ENCODE assay signal across 10 cellular contexts in genomic region chr14:60514378-60515243, GRCh38. TPM values are rescaled to one million over a fixed set of nuclear protein-coding genes. Genes with fewer than 3 reads are reported as not detected.
DNase-seq lines count a peak whose midpoint lies in the region; ATAC-seq and TF ChIP-seq lines count a peak whose summit lies in the region.
"Had no signal": no experiment of that assay in that cellular context is flagged by ENCODE, and none has a peak within 500 bp of the region (broad histone marks: within the 10 kb centered on the region; RNA-seq: fewer than 3 reads in every experiment).

No MANE protein-coding gene starts in this region.

- no peaks in the 10 kb centered on the region for H3K9me3 ChIP-seq in NT2/D1 (ENCODE audit: insufficient read depth, low read length)
- H3K9me3 ChIP-seq in endodermal cell (ENCODE audit: control insufficient read depth, low read length), result no peaks in the 10 kb centered on the region
- H3K9me3 ChIP-seq in neural progenitor cell (ENCODE audit: low read depth), result no peaks in the 10 kb centered on the region

- peak overlapping the region; percentile 92 for H3K4me2 ChIP-seq in neural progenitor cell

- H3K27ac Mint-ChIP-seq in endodermal cell, result no peak overlapping the region
- no peak overlapping the region for H3K27ac Mint-ChIP-seq in neural progenitor cell

- H3F3A ChIP-seq in neural progenitor cell (ENCODE audit: low read depth), result peaks cover 61% of the 10 kb centered on the region

- H3K36me3 ChIP-seq in NT2/D1 (ENCODE audit: insufficient read depth, insufficient read length, low read length) (no peaks in the 10 kb centered on the region), endodermal cell (ENCODE audit: control insufficient read depth, insufficient read depth, low read length) (no peaks in the 10 kb centered on the region), neural progenitor cell (no peaks in the 10 kb centered on the region)

- H3K27me3 ChIP-seq in NT2/D1 (ENCODE audit: insufficient read depth, insufficient read length) (peaks cover 58% of the 10 kb centered on the region), endodermal cell (ENCODE audit: control insufficient read depth, insufficient read depth, low read length, poor library complexity, severe bottlenecking) (peaks cover 99% of the 10 kb centered on the region), neural progenitor cell (peaks cover 89% of the 10 kb centered on the region)

- peak overlapping the region; percentile 22 for H3K4me3 ChIP-seq in NT2/D1 (ENCODE audit: insufficient read length, low read depth)
- H3K4me3 ChIP-seq in endodermal cell (ENCODE audit: low read length), result peak overlapping the region; percentile 77
- H3K4me3 ChIP-seq in neural progenitor cell, result peak overlapping the region; percentile 50

- peak; percentile 78 for TF ChIP-seq CTCF in endodermal cell (conservative IDR thresholded peaks at IDR 0.05)
- peak; percentile 61 for TF ChIP-seq CTCF in neural progenitor cell (IDR thresholded peaks at IDR 0.05)

- H3K4me3 Mint-ChIP-seq in endodermal cell (peak overlapping the region; percentile 56), neural progenitor cell (peak overlapping the region; percentile 84)

- H3K27me3 Mint-ChIP-seq in endodermal cell (ENCODE audit: insufficient read depth), result peaks cover 86% of the 10 kb centered on the region
- peaks cover 55% of the 10 kb centered on the region for H3K27me3 Mint-ChIP-seq in neural progenitor cell (ENCODE audit: insufficient read depth, low read depth)

- peaks cover 38% of the 10 kb centered on the region for H4K20me1 ChIP-seq in neural progenitor cell (ENCODE audit: low read depth)

- peak overlapping the region; percentile 77 for H2AFZ ChIP-seq in neural progenitor cell (replicated peaks)

- peak; percentile 65 for DNase-seq in Daoy (ENCODE audit: low read depth)
- DNase-seq in NT2/D1 (ENCODE audit: low read depth, low spot score), result no peak
- peak; percentile 91 for DNase-seq in endodermal cell
- DNase-seq in neural progenitor cell (ENCODE audit: low spot score), result peak; percentile 97
- DNase-seq in NCI-H226, result no peak
- no peak for DNase-seq in activated effector memory CD4-positive, alpha-beta T cell treated with Interleukin-2 at 50 U/mL for 16 hours

- H3K36me3 Mint-ChIP-seq in endodermal cell (ENCODE audit: low read depth) (no peaks in the 10 kb centered on the region), neural progenitor cell (no peaks in the 10 kb centered on the region)

- ATAC-seq in HG02759 (IDR thresholded peaks at IDR 0.05; ENCODE audit: unreplicated experiment), result peak; percentile 64
- ATAC-seq in GM18873 (IDR thresholded peaks at IDR 0.05; ENCODE audit: low FRiP score, unreplicated experiment), result no peak
- ATAC-seq: Panc1 had no signal

- H3K79me2 ChIP-seq in neural progenitor cell (ENCODE audit: low read depth), result no peaks in the 10 kb centered on the region

- peak overlapping the region; percentile 66 for H3K27ac ChIP-seq in endodermal cell (ENCODE audit: low read depth, low read length)
- H3K27ac ChIP-seq in neural progenitor cell, result peak overlapping the region; percentile 22

- peaks cover 4% of the 10 kb centered on the region for H3K4me1 ChIP-seq in NT2/D1 (ENCODE audit: insufficient read depth, insufficient read length)
- H3K4me1 ChIP-seq in endodermal cell (ENCODE audit: control insufficient read depth, insufficient read depth, low read length), result peaks cover 4% of the 10 kb centered on the region
- H3K4me1 ChIP-seq in neural progenitor cell, result peaks cover 52% of the 10 kb centered on the region

- peaks cover 7% of the 10 kb centered on the region for H3K4me1 Mint-ChIP-seq in endodermal cell
- peaks cover 20% of the 10 kb centered on the region for H3K4me1 Mint-ChIP-seq in neural progenitor cell

- 0 to 1% methylated on average over 14 to 67 of the region's 70 CpGs for WGBS in endodermal cell (ENCODE audit: insufficient coverage in 1 of 2, insufficient read length in 1 of 2), 2 experiments

- H3K9me3 Mint-ChIP-seq in endodermal cell, result no peaks in the 10 kb centered on the region
- H3K9me3 Mint-ChIP-seq in neural progenitor cell, result peaks cover 10% of the 10 kb centered on the region

- H3K9ac ChIP-seq in NT2/D1 (ENCODE audit: insufficient read length, low read depth) (no peak overlapping the region), endodermal cell (ENCODE audit: extremely low read depth, low read length, poor library complexity, severe bottlenecking) (no peak overlapping the region), neural progenitor cell (no peak overlapping the region)

RNA-seq across cellular contexts. Expression of gene SIX6, which starts 5.7 kb away (rescaled TPM):
- total RNA-seq in Daoy (2014; rRNA removed; shearing (Covaris generic)), result 0.12 TPM in 1 of 2 replicates, not detected in the other
- total RNA-seq in endodermal cell (not detected), neural progenitor cell (ENCODE audit: low replicate concordance) (1.4 and 1.7 TPM in 2 replicates)
- polyA plus RNA-seq in endodermal cell (2013, experiment 1 of 2), result 0.75 TPM
- polyA plus RNA-seq in endodermal cell (2013, experiment 2 of 2), result 0.37 TPM
- total RNA-seq: renal cortical epithelial cell had no signal

RNA-seq across cellular contexts. Expression of gene C14orf39, which starts 28.7 kb away (rescaled TPM):
- total RNA-seq in Daoy (2014; rRNA removed; shearing (Covaris generic)), result 0.34 TPM in 1 of 2 replicates, not detected in the other
- total RNA-seq in endodermal cell (1 to 10 TPM in 1 of 2 donors, under 1 TPM in 1; 0.97 to 1.3 TPM), neural progenitor cell (ENCODE audit: low replicate concordance) (3.0 and 6.2 TPM in 2 replicates)
- 0.89 TPM for polyA plus RNA-seq in endodermal cell (2013, experiment 1 of 2)
- polyA plus RNA-seq in endodermal cell (2013, experiment 2 of 2), result 2.8 TPM
- total RNA-seq: renal cortical epithelial cell had no signal

Comparison
In these comparisons a context has a peak if more than half of its experiments do, and no peak if none do; other contexts are left out.
1. DNase-seq: peak in Daoy (single experiment), endodermal cell (single experiment) and neural progenitor cell (single experiment); none in NT2/D1 (single experiment), NCI-H226 (single experiment) and activated effector memory CD4-positive, alpha-beta T cell treated with Interleukin-2 at 50 U/mL for 16 hours (single experiment).
2. H3K4me3 ChIP-seq: peak in every context shown above with its lines; median percentile 77 in endodermal cell; 50 in neural progenitor cell; 22 in NT2/D1.